In the genomic region with DNA sequence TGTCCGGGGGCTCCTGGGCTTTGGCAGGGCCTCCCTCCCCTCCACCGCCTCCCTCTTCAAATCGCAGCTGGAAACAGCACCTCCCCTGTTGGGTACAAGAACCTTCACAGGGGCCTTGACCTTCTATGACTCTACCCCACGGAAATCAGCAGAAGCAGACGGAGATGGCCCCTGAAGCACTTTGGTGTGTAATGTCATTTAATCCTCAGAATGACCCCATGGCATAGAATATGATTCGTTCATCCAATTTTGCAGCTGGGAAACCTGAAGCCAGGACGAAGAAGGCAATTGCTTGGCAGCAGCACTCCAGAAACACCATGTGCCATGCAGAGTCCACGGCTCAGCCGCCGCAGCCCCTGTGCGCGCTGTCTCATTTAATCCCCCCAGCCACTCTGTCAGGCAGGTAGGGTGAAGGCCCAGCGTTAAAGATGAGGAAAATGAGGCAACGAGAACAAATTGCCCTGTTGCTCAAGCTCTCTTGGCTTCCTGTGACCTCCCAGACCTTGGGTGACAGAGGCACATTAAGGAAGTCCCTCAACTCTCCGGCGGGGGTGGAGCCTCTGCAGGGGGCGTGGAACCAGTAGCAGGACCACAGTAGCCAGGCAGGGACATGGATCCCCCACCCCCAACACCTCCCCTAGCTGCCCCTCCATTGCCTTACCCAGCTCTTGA, we compare ENCODE assay signal across 16 cellular contexts. TPM values are rescaled to one million over a fixed set of nuclear protein-coding genes. Genes with fewer than 3 reads are reported as not detected.
DNase-seq lines count a peak whose midpoint lies in the region; ATAC-seq, FAIRE-seq and TF ChIP-seq lines count a peak whose summit lies in the region.
"Had no signal": no experiment of that assay in that cellular context is flagged by ENCODE, and none has a peak within 500 bp of the region (broad histone marks: within the 10 kb centered on the region; RNA-seq: fewer than 3 reads in every experiment).

No MANE protein-coding gene starts in this region.

- no peak overlapping the region for H4K8ac ChIP-seq in neuronal stem cell (ENCODE audit: low read depth, low read length)

- H3K79me1 ChIP-seq in neuronal stem cell (ENCODE audit: low read depth, low read length) = no peaks in the 10 kb centered on the region

- H3K27me3 ChIP-seq in heart left ventricle = peaks cover 0 to 10% (median 0%) of the 10 kb centered on the region in 9 donors
- H3K27me3 ChIP-seq in neuronal stem cell (ENCODE audit: control insufficient read depth in 3 of 3, insufficient read depth in 3 of 3, low read depth in 1 of 3, low read length in 3 of 3) = no peaks in the 10 kb centered on the region

- no peaks in the 10 kb centered on the region for H3K9me3 Mint-ChIP-seq in activated T-helper 1 cell treated with anti-CD3 and anti-CD28 coated beads, Interleukin-12 subunit alpha, Interleukin-12 subunit beta, Interleukin-2, Interleukin-4 antibody, amounts not matched to agents 30 ng/mL and 10 ng/mL and 1 ng/mL, durations not matched to agents 14 hours and 24 hours and 36 hours
- H3K9me3 Mint-ChIP-seq: activated naive CD4-positive, alpha-beta T cell treated with anti-CD3 and anti-CD28 coated beads, Interleukin-2, amount 10 ng/mL, durations not matched to agents 7 days and 5 days; mesothelial cell of epicardium had no signal

- peak; percentile 46 for FAIRE-seq in GM12892 (lab: Jason Lieb, UNC)

- H3K4me2 ChIP-seq in neuronal stem cell (ENCODE audit: insufficient read depth, low read length, poor library complexity, severe bottlenecking) = no peak overlapping the region

- no peak for TF ChIP-seq POLR2A in GM12892 (IDR thresholded peaks at IDR 0.05; ENCODE audit: low read depth, low read length)
- TF ChIP-seq POLR2A in heart left ventricle (IDR thresholded peaks at IDR 0.05) = no peak

- H3K9me3 ChIP-seq in heart left ventricle (no peaks in the 10 kb centered on the region), neuronal stem cell (replicated peaks in 1 of 2; ENCODE audit: control insufficient read depth in 2 of 2, insufficient read depth in 1 of 2, low read depth in 1 of 2, low read length in 2 of 2) (no peaks in the 10 kb centered on the region)

- no peak overlapping the region for H3K4me3 ChIP-seq in heart left ventricle
- no peak overlapping the region for H3K4me3 ChIP-seq in neuronal stem cell (ENCODE audit: low read length in 2 of 2)

- peak overlapping the region; percentile 73 for H3K18ac ChIP-seq in neuronal stem cell (ENCODE audit: low read length)

- no peaks in the 10 kb centered on the region for H3K36me3 Mint-ChIP-seq in activated T-helper 1 cell treated with anti-CD3 and anti-CD28 coated beads, Interleukin-12 subunit alpha, Interleukin-12 subunit beta, Interleukin-2, Interleukin-4 antibody, amounts not matched to agents 30 ng/mL and 10 ng/mL and 1 ng/mL, durations not matched to agents 14 hours and 24 hours and 36 hours (ENCODE audit: low read depth)
- H3K36me3 Mint-ChIP-seq: activated naive CD4-positive, alpha-beta T cell treated with anti-CD3 and anti-CD28 coated beads, Interleukin-2, amount 10 ng/mL, durations not matched to agents 7 days and 5 days; CD4-positive, CD25-positive, alpha-beta regulatory T cell; mesothelial cell of epicardium had no signal

- no peak overlapping the region for H2BK120ac ChIP-seq in neuronal stem cell (ENCODE audit: low read depth, low read length)

- H3K23ac ChIP-seq in neuronal stem cell (ENCODE audit: low read depth, low read length, poor library complexity) = no peak overlapping the region

- no peak overlapping the region for H2BK12ac ChIP-seq in neuronal stem cell (ENCODE audit: low read length)

- H3K4me1 ChIP-seq in heart left ventricle (peaks cover 0 to 57% (median 7%) of the 10 kb centered on the region in 12 donors), neuronal stem cell (ENCODE audit: control insufficient read depth in 2 of 2, insufficient read depth in 1 of 2, low read depth in 1 of 2, low read length in 2 of 2) (peaks cover 16 to 30% of the 10 kb centered on the region in 2 donors)

- no peak overlapping the region for H2BK5ac ChIP-seq in neuronal stem cell (ENCODE audit: low read length)

- no peak overlapping the region for H3K9ac ChIP-seq in neuronal stem cell (ENCODE audit: low read depth, low read length, poor library complexity)

- H2AK5ac ChIP-seq in neuronal stem cell (ENCODE audit: low read depth, low read length) = peak overlapping the region; percentile 39

- peak in 3 of 4 donors; percentile 5 to 31 (median 26) for ATAC-seq in heart left ventricle
- ATAC-seq in HG02588 (IDR thresholded peaks at IDR 0.05; ENCODE audit: unreplicated experiment) = no peak
- ATAC-seq in SK-N-SH treated with all-trans-retinoic acid at 6 μM for 48 hours = no peak

- 71 to 80% (median 76%) methylated on average over 7 to 17 of the region's 17 CpGs for WGBS in heart left ventricle, 4 donors
- WGBS in neuronal stem cell (ENCODE audit: extremely low coverage in 2 of 2, insufficient read length in 2 of 2, insufficient replicate concordance in 1 of 2), 2 donors = no CpG with 5 or more reads among the region's 17 CpGs

- H3K4me3 Mint-ChIP-seq in activated T-helper 1 cell treated with anti-CD3 and anti-CD28 coated beads, Interleukin-12 subunit alpha, Interleukin-12 subunit beta, Interleukin-2, Interleukin-4 antibody, amounts not matched to agents 30 ng/mL and 10 ng/mL and 1 ng/mL, durations not matched to agents 14 hours and 24 hours and 36 hours = no peak overlapping the region
- H3K4me3 Mint-ChIP-seq: activated naive CD4-positive, alpha-beta T cell treated with anti-CD3 and anti-CD28 coated beads, Interleukin-2, amount 10 ng/mL, durations not matched to agents 7 days and 5 days; mesothelial cell of epicardium had no signal

- peaks cover 19% of the 10 kb centered on the region for H3K4me1 Mint-ChIP-seq in activated T-helper 1 cell treated with anti-CD3 and anti-CD28 coated beads, Interleukin-12 subunit alpha, Interleukin-12 subunit beta, Interleukin-2, Interleukin-4 antibody, amounts not matched to agents 30 ng/mL and 10 ng/mL and 1 ng/mL, durations not matched to agents 14 hours and 24 hours and 36 hours (ENCODE audit: low read depth)

- TF ChIP-seq CTCF in heart left ventricle (IDR thresholded peaks at IDR 0.05) = no peak

- peak overlapping the region; percentile 86 for H2AFZ ChIP-seq in neuronal stem cell (ENCODE audit: low read length)

- no peak overlapping the region for H3K27ac Mint-ChIP-seq in activated T-helper 1 cell treated with anti-CD3 and anti-CD28 coated beads, Interleukin-12 subunit alpha, Interleukin-12 subunit beta, Interleukin-2, Interleukin-4 antibody, amounts not matched to agents 30 ng/mL and 10 ng/mL and 1 ng/mL, durations not matched to agents 14 hours and 24 hours and 36 hours
- H3K27ac Mint-ChIP-seq: mesothelial cell of epicardium had no signal

- intact Hi-C loops in heart left ventricle (cut with DNase I) = loop anchor here in 4 of 10 donors (2.0 to 5.0 kb wide), 2 partner anchors 17 to 129 kb away; no protein-coding TSS in a partner anchor
- intact Hi-C loops in activated T-helper 1 cell treated with anti-CD3 and anti-CD28 coated beads, Interleukin-12 subunit alpha, Interleukin-12 subunit beta, Interleukin-2, Interleukin-4 antibody, amounts not matched to agents 30 ng/mL and 10 ng/mL and 1 ng/mL, durations not matched to agents 14 hours and 24 hours and 36 hours (cut with micrococcal nuclease) = loop anchor here (10.0 kb wide), 1 partner anchor 1549 kb away; the partner anchor contains the start of genes MECR and PTPRU

- H2BK15ac ChIP-seq in neuronal stem cell (ENCODE audit: low read length) = peak overlapping the region; percentile 33

- no peak overlapping the region for H4K91ac ChIP-seq in neuronal stem cell (ENCODE audit: low read depth, low read length, poor library complexity)

- H3K4ac ChIP-seq in neuronal stem cell (ENCODE audit: low read length) = no peak overlapping the region

- peak overlapping the region in 1 of 12 donors; percentile 73 for H3K27ac ChIP-seq in heart left ventricle
- H3K27ac ChIP-seq in neuronal stem cell (replicated peaks; ENCODE audit: low read length) = no peak overlapping the region

- DNase-seq in GM12892 (ENCODE audit: insufficient read length) = no peak
- DNase-seq in NOMO-1 (lab: John Stamatoyannopoulos, UW; ENCODE audit: unreplicated experiment in 2 of 2) = peak; percentile 70 to 83
- DNase-seq in heart left ventricle = peak in 3 of 5 donors; percentile 55 to 83 (median 72)
- DNase-seq in neuronal stem cell (ENCODE audit: low spot score) = no peak
- DNase-seq in activated T-helper 1 cell treated with anti-CD3 and anti-CD28 coated beads, Interleukin-12 subunit alpha, Interleukin-12 subunit beta, Interleukin-2, Interleukin-4 antibody, amounts not matched to agents 30 ng/mL and 10 ng/mL and 1 ng/mL, durations not matched to agents 14 hours and 24 hours and 36 hours (ENCODE audit: low spot score) = no peak
- DNase-seq in GM19238 (ENCODE audit: insufficient read length, low spot score) = no peak
- DNase-seq: activated naive CD4-positive, alpha-beta T cell treated with anti-CD3 and anti-CD28 coated beads, Interleukin-2, amount 10 ng/mL, durations not matched to agents 7 days and 5 days; GDM1; NCI-H226; stimulated activated naive CD4-positive, alpha-beta T cell treated with Interleukin-2 at 50 U/mL for 16 hours had no signal

- H3K36me3 ChIP-seq in heart left ventricle = no peaks in the 10 kb centered on the region
- no peaks in the 10 kb centered on the region for H3K36me3 ChIP-seq in neuronal stem cell (replicated peaks in 1 of 2; ENCODE audit: control insufficient read depth in 2 of 2, insufficient read depth in 2 of 2, low read length in 2 of 2)

- peaks cover 14% of the 10 kb centered on the region for H3K27me3 Mint-ChIP-seq in activated T-helper 1 cell treated with anti-CD3 and anti-CD28 coated beads, Interleukin-12 subunit alpha, Interleukin-12 subunit beta, Interleukin-2, Interleukin-4 antibody, amounts not matched to agents 30 ng/mL and 10 ng/mL and 1 ng/mL, durations not matched to agents 14 hours and 24 hours and 36 hours (ENCODE audit: insufficient read depth)

- H3K14ac ChIP-seq in neuronal stem cell (ENCODE audit: low read length) = no peak overlapping the region

RNA-seq across cellular contexts. Expression of gene LAPTM5, which starts 25.8 kb away (rescaled TPM):
- 808 TPM for polyA plus RNA-seq in GM12892 (2012; ENCODE audit: missing spikeins)
- 100 to 1,000 TPM in 1 of 9 donors, 10 to 100 TPM in 7, 1 to 10 TPM in 1; 9.4 to 260 (median 14.3) TPM for total RNA-seq in heart left ventricle
- polyA plus RNA-seq in heart left ventricle = 10 to 100 TPM in 1 of 2 donors, 1 to 10 TPM in 1; 6.9 to 28.7 TPM
- polyA plus RNA-seq in neuronal stem cell (2013, experiment 1 of 2) = 0.15 TPM
- polyA plus RNA-seq in neuronal stem cell (2013, experiment 2 of 2) = 0.10 TPM
- 199 and 214 TPM in 2 replicates for total RNA-seq in activated T-helper 1 cell treated with anti-CD3 and anti-CD28 coated beads, Interleukin-12 subunit alpha, Interleukin-12 subunit beta, Interleukin-2, Interleukin-4 antibody, amounts not matched to agents 30 ng/mL and 10 ng/mL and 1 ng/mL, durations not matched to agents 14 hours and 24 hours and 36 hours
- total RNA-seq: mesothelial cell of epicardium had no signal

RNA-seq across cellular contexts. Expression of gene MATN1, which starts 60.0 kb away (rescaled TPM):
- 0.30 TPM for polyA plus RNA-seq in GM12892 (2012; ENCODE audit: missing spikeins)
- total RNA-seq in heart left ventricle = under 1 TPM in 1 of 9 donors, not detected in 8; 0.67 TPM
- not detected for polyA plus RNA-seq in heart left ventricle
- 0.04 TPM for polyA plus RNA-seq in neuronal stem cell (2013, experiment 1 of 2)
- polyA plus RNA-seq in neuronal stem cell (2013, experiment 2 of 2) = 0.01 TPM
- total RNA-seq in activated T-helper 1 cell treated with anti-CD3 and anti-CD28 coated beads, Interleukin-12 subunit alpha, Interleukin-12 subunit beta, Interleukin-2, Interleukin-4 antibody, amounts not matched to agents 30 ng/mL and 10 ng/mL and 1 ng/mL, durations not matched to agents 14 hours and 24 hours and 36 hours = 0.42 and 0.70 TPM in 2 replicates
- total RNA-seq: epithelial cell of proximal tubule, M059J had no signal
- polyA plus RNA-seq: CD4-positive, CD25-positive, alpha-beta regulatory T cell had no signal

Comparison
In these comparisons a context has a peak if more than half of its experiments do, and no peak if none do; other contexts are left out.
1. DNase-seq: peak in NOMO-1 (2 of 2) and heart left ventricle (3 of 5); none in GM12892 (single experiment), neuronal stem cell (single experiment), activated T-helper 1 cell treated with anti-CD3 and anti-CD28 coated beads, Interleukin-12 subunit alpha, Interleukin-12 subunit beta, Interleukin-2, Interleukin-4 antibody, amounts not matched to agents 30 ng/mL and 10 ng/mL and 1 ng/mL, durations not matched to agents 14 hours and 24 hours and 36 hours (single experiment) and GM19238 (single experiment).
2. ATAC-seq: peak in heart left ventricle (3 of 4); none in HG02588 (single experiment) and SK-N-SH treated with all-trans-retinoic acid at 6 μM for 48 hours (single experiment).